Comparison of ENCODE assay signal across 22 cellular contexts in genomic region chr6:20778460-20778859, GRCh38.
"Had no signal": no experiment of that assay in that cellular context is flagged by ENCODE, and none has a peak within 500 bp of the region (broad histone marks: within the 10 kb centered on the region; RNA-seq: fewer than 3 reads in every experiment).

No MANE protein-coding gene starts in this region.

- ATAC-seq: esophagus mucosa; gastroesophageal sphincter; lower lobe of right lung; natural killer cell; right cardiac atrium; stimulated activated naive CD8-positive, alpha-beta T cell treated with anti-CD3 and anti-CD28 coated beads, Interleukin-15, Interleukin-2, amounts not matched to agents 100 U/mL and 50 U/mL, for 24 hours had no signal

- H3K27ac ChIP-seq: gastroesophageal sphincter, left ventricle myocardium inferior, lower lobe of right lung, neural progenitor cell, ovary, suprapubic skin, thyroid gland had no signal

- H3K4me1 Mint-ChIP-seq: memory B cell; natural killer cell; stimulated activated effector memory CD8-positive, alpha-beta T cell treated with anti-CD3 and anti-CD28 coated beads, Interleukin-12 subunit alpha, Interleukin-12 subunit beta, amount 100 ng/mL, for 72 hours had no signal

- H3K4me3 Mint-ChIP-seq: memory B cell; mesothelial cell of epicardium; natural killer cell; neural progenitor cell; stimulated activated effector memory CD8-positive, alpha-beta T cell treated with anti-CD3 and anti-CD28 coated beads, Interleukin-12 subunit alpha, Interleukin-12 subunit beta, amount 100 ng/mL, for 72 hours; type B pancreatic cell had no signal

- H3K4me1 ChIP-seq: gastroesophageal sphincter, left ventricle myocardium inferior, lower lobe of right lung, suprapubic skin, thyroid gland had no signal

- H2AFZ ChIP-seq: neural progenitor cell had no signal

- H3K27me3 ChIP-seq: gastroesophageal sphincter, neural progenitor cell, ovary, suprapubic skin, thyroid gland had no signal

- H3K9me3 Mint-ChIP-seq: memory B cell; mesothelial cell of epicardium; natural killer cell; neural progenitor cell; stimulated activated effector memory CD8-positive, alpha-beta T cell treated with anti-CD3 and anti-CD28 coated beads, Interleukin-12 subunit alpha, Interleukin-12 subunit beta, amount 100 ng/mL, for 72 hours; type B pancreatic cell had no signal

- H3K4me2 ChIP-seq: neural progenitor cell, smooth muscle cell had no signal

- DNase-seq: effector memory CD4-positive, alpha-beta T cell; glutamatergic neuron; islet precursor cell; left ventricle myocardium inferior; lower lobe of right lung; natural killer cell; nucleus accumbens; ovary; right cardiac atrium; stimulated activated CD4-positive, alpha-beta T cell treated with anti-CD3 and anti-CD28 coated beads, Interleukin-4, amount 100 ng/mL, for 1 hour; stimulated activated CD8-positive, alpha-beta memory T cell treated with anti-CD3 and anti-CD28 coated beads, Interleukin-4, amount 100 ng/mL, for 48 hours; stimulated activated naive CD8-positive, alpha-beta T cell treated with anti-CD3 and anti-CD28 coated beads, Interleukin-15, Interleukin-2, amounts not matched to agents 100 U/mL and 50 U/mL, for 24 hours; thyroid gland had no signal

- H3K4me3 ChIP-seq: gastroesophageal sphincter, left ventricle myocardium inferior, lower lobe of right lung, neural progenitor cell, ovary, smooth muscle cell, suprapubic skin, thyroid gland had no signal

- H3K9ac ChIP-seq: neural progenitor cell had no signal

- H3K9me3 ChIP-seq: gastroesophageal sphincter, left ventricle myocardium inferior, lower lobe of right lung, ovary, suprapubic skin, thyroid gland had no signal

- H3K36me3 ChIP-seq: neural progenitor cell, ovary, thyroid gland had no signal

- H3K27ac Mint-ChIP-seq: memory B cell; mesothelial cell of epicardium; natural killer cell; neural progenitor cell; stimulated activated effector memory CD8-positive, alpha-beta T cell treated with anti-CD3 and anti-CD28 coated beads, Interleukin-12 subunit alpha, Interleukin-12 subunit beta, amount 100 ng/mL, for 72 hours; type B pancreatic cell had no signal

- H3K27me3 Mint-ChIP-seq: memory B cell, type B pancreatic cell had no signal
